ENCODE assay signal across 2 cellular contexts in genomic region chrX:16661495-16661894, GRCh38.
A peak's percentile ranks its signal among the peaks of the same experiment; 100 is the strongest.
TF ChIP-seq lines count a peak whose summit lies in the region.

No MANE protein-coding gene starts in this region.

TF ChIP-seq in HEK293, 187 proteins besides CTCF, POLR2A, EP300 and RAD21:
- TF ChIP-seq ATF2 (tag by site-specific recombination; IDR thresholded peaks at IDR 0.05; ENCODE audit: low read depth), result peak; percentile 88
- no peak for TF ChIP-seq EGR2 (tag by site-specific recombination; IDR thresholded peaks at IDR 0.05; ENCODE audit: low read depth)
- TF ChIP-seq, protein P1, sequence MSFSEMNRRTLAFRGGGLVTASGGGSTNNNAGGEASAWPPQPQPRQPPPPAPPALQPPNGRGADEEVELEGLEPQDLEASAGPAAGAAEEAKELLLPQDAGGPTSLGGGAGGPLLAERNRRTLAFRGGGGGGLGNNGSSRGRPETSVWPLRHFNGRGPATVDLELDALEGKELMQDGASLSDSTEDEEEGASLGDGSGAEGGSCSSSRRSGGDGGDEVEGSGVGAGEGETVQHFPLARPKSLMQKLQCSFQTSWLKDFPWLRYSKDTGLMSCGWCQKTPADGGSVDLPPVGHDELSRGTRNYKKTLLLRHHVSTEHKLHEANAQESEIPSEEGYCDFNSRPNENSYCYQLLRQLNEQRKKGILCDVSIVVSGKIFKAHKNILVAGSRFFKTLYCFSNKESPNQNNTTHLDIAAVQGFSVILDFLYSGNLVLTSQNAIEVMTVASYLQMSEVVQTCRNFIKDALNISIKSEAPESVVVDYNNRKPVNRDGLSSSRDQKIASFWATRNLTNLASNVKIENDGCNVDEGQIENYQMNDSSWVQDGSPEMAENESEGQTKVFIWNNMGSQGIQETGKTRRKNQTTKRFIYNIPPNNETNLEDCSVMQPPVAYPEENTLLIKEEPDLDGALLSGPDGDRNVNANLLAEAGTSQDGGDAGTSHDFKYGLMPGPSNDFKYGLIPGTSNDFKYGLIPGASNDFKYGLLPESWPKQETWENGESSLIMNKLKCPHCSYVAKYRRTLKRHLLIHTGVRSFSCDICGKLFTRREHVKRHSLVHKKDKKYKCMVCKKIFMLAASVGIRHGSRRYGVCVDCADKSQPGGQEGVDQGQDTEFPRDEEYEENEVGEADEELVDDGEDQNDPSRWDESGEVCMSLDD (tag by site-specific recombination; IDR thresholded peaks at IDR 0.05), result no peak
- no peak for TF ChIP-seq ZNF416 (tag by site-specific recombination; IDR thresholded peaks at IDR 0.05)
- no peak for TF ChIP-seq SCRT2 (tag by site-specific recombination; IDR thresholded peaks at IDR 0.05)

TF ChIP-seq in GM12878, 131 proteins besides CTCF, POLR2A, EP300 and RAD21:
- TF ChIP-seq CHD2 (IDR thresholded peaks at IDR 0.05; ENCODE audit: borderline replicate concordance, low read depth, low read length) (no peak), ATF7 (IDR thresholded peaks at IDR 0.05; ENCODE audit: low read depth) (peak; percentile 68; the same call in 1 of the 2 replicates), POU2F2 (IDR thresholded peaks at IDR 0.05; ENCODE audit: borderline replicate concordance, low read depth, low read length) (no peak), HSF1 (IDR thresholded peaks at IDR 0.05; ENCODE audit: low read depth, low read length) (no peak)
